Comparison of ENCODE assay signal across 8 cellular contexts in the genomic region with DNA sequence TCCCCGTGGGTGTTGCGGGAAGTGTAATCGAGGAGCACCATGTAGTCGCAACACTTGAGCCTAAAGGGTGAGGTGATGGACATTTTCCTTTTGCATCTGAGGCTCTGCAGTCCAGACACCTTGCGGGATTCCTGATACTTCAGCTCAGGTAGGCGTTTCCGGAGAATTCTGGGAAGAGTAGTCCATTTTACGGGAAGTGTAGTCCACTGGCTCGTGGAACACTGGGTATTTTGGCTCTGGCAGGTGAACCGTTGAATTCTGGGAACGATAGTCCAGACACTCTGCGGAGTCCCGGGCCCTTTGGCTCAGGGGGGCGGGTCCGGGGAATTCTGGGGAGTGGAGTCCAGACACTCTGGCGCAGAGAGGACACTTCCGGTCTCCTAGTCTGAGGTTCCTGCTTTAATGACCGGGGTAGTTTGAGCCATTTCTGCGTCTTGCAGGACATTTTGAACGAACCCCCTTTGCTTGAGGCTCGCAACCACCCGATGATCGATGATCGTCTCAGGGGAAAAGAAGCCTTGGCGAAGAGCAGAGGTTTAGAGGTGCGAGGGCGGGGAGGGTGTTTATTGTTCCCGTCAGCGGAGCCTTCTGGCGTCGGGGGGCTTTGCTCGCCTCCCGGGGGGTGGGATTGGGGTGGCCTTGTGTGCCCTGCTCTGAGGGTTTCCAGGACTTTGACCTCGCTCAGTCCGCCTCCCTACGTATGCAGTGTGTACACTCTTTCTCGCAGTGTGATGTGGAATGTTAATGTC. TPM values are rescaled to one million over a fixed set of nuclear protein-coding genes. Genes with fewer than 3 reads are reported as not detected.
DNase-seq lines count a peak whose midpoint lies in the region; TF ChIP-seq lines count a peak whose summit lies in the region.

Gene ZNF223 (plus strand): TSS at position 383 of the 749 bp plus-strand sequence. CDS start 3,141 bp downstream, outside the sequence.

- peak within 1 kb of the TSS; percentile 85 for H3K27ac Mint-ChIP-seq in activated naive CD4-positive, alpha-beta T cell treated with anti-CD3 and anti-CD28 coated beads, Interleukin-2, amount 50 U/mL, for 24 hours
- H3K27ac Mint-ChIP-seq in nephron, result peak within 1 kb of the TSS; percentile 91 to 96 (median 92)
- peak within 1 kb of the TSS; percentile 78 for H3K27ac Mint-ChIP-seq in stimulated activated naive CD8-positive, alpha-beta T cell treated with anti-CD3 and anti-CD28 coated beads, Interleukin-15, Interleukin-2, amounts not matched to agents 100 ng/mL and 50 ng/mL, for 24 hours

- H3K27me3 Mint-ChIP-seq in activated naive CD4-positive, alpha-beta T cell treated with anti-CD3 and anti-CD28 coated beads, Interleukin-2, amount 50 U/mL, for 24 hours, result no peaks in the 10 kb centered on the region
- H3K27me3 Mint-ChIP-seq in nephron (ENCODE audit: low read depth), result peaks cover 21% of the 10 kb centered on the region
- peaks cover 21% of the 10 kb centered on the region for H3K27me3 Mint-ChIP-seq in stimulated activated naive CD8-positive, alpha-beta T cell treated with anti-CD3 and anti-CD28 coated beads, Interleukin-15, Interleukin-2, amounts not matched to agents 100 ng/mL and 50 ng/mL, for 24 hours

- peak within 1 kb of the TSS; percentile 90 for H3K4me3 Mint-ChIP-seq in activated naive CD4-positive, alpha-beta T cell treated with anti-CD3 and anti-CD28 coated beads, Interleukin-2, amount 50 U/mL, for 24 hours
- H3K4me3 Mint-ChIP-seq in nephron, result peak within 1 kb of the TSS; percentile 96 to 100 (median 99)
- peak within 1 kb of the TSS; percentile 87 for H3K4me3 Mint-ChIP-seq in stimulated activated naive CD8-positive, alpha-beta T cell treated with anti-CD3 and anti-CD28 coated beads, Interleukin-15, Interleukin-2, amounts not matched to agents 100 ng/mL and 50 ng/mL, for 24 hours

- H3K9me3 Mint-ChIP-seq in activated naive CD4-positive, alpha-beta T cell treated with anti-CD3 and anti-CD28 coated beads, Interleukin-2, amount 50 U/mL, for 24 hours, result peaks cover 27% of the 10 kb centered on the region
- peaks cover 5% of the 10 kb centered on the region for H3K9me3 Mint-ChIP-seq in nephron
- peaks cover 49% of the 10 kb centered on the region for H3K9me3 Mint-ChIP-seq in stimulated activated naive CD8-positive, alpha-beta T cell treated with anti-CD3 and anti-CD28 coated beads, Interleukin-15, Interleukin-2, amounts not matched to agents 100 ng/mL and 50 ng/mL, for 24 hours

- DNase-seq in activated gamma-delta T cell treated with Interleukin-2 at 50 U/mL for 16 hours (peak; percentile 69), activated gamma-delta T cell (lab: John Stamatoyannopoulos, UW) (no peak), KG1 (lab: John Stamatoyannopoulos, UW) (peak; percentile 76), SK-N-DZ (ENCODE audit: low spot score) (peak; percentile 92), foreskin melanocyte (peak; percentile 91)

- H3K4me1 Mint-ChIP-seq in activated naive CD4-positive, alpha-beta T cell treated with anti-CD3 and anti-CD28 coated beads, Interleukin-2, amount 50 U/mL, for 24 hours, result peaks cover 42% of the 10 kb centered on the region
- peaks cover 29% of the 10 kb centered on the region for H3K4me1 Mint-ChIP-seq in nephron
- H3K4me1 Mint-ChIP-seq in stimulated activated naive CD8-positive, alpha-beta T cell treated with anti-CD3 and anti-CD28 coated beads, Interleukin-15, Interleukin-2, amounts not matched to agents 100 ng/mL and 50 ng/mL, for 24 hours (ENCODE audit: low read depth), result peaks cover 29% of the 10 kb centered on the region

- peaks cover 32% of the 10 kb centered on the region for H3K36me3 Mint-ChIP-seq in activated naive CD4-positive, alpha-beta T cell treated with anti-CD3 and anti-CD28 coated beads, Interleukin-2, amount 50 U/mL, for 24 hours
- H3K36me3 Mint-ChIP-seq in nephron (ENCODE audit: low read depth), result peaks cover 37% of the 10 kb centered on the region
- peaks cover 35% of the 10 kb centered on the region for H3K36me3 Mint-ChIP-seq in stimulated activated naive CD8-positive, alpha-beta T cell treated with anti-CD3 and anti-CD28 coated beads, Interleukin-15, Interleukin-2, amounts not matched to agents 100 ng/mL and 50 ng/mL, for 24 hours (ENCODE audit: low read depth)

- TF ChIP-seq CTCF in nephron (IDR thresholded peaks at IDR 0.05; ENCODE audit: unreplicated experiment in 3 of 3), result no peak

RNA-seq across cellular contexts. Expression of gene ZNF223, which starts in this region (rescaled TPM):
- 4.3 and 10.9 TPM in 2 replicates for polyA plus RNA-seq in SK-N-DZ (2014; cell fraction: cytosol; rRNA removed)
- 7.2 and 11.9 TPM in 2 replicates for polyA plus RNA-seq in SK-N-DZ (2014; cell fraction: nucleus; rRNA removed)
